In genomic region chr10:44955408-44956070, GRCh38 we compare ENCODE assay signal across 24 cellular contexts. TPM values are rescaled to one million over a fixed set of nuclear protein-coding genes. Genes with fewer than 3 reads are reported as not detected.
DNase-seq lines count a peak whose midpoint lies in the region; ATAC-seq and TF ChIP-seq lines count a peak whose summit lies in the region.
"Had no signal": no experiment of that assay in that cellular context is flagged by ENCODE, and none has a peak within 500 bp of the region (broad histone marks: within the 10 kb centered on the region; RNA-seq: fewer than 3 reads in every experiment).

No MANE protein-coding gene starts in this region.

- peak overlapping the region; percentile 20 for H3K27ac Mint-ChIP-seq in Caco-2 (ENCODE audit: unreplicated experiment)
- H3K27ac Mint-ChIP-seq in central memory CD8-positive, alpha-beta T cell (ENCODE audit: low read depth): peak overlapping the region; percentile 45
- H3K27ac Mint-ChIP-seq in activated T-helper 2 cell treated with anti-CD3 and anti-CD28 coated beads, Interferon-gamma antibody, Interleukin-2, Interleukin-4, amounts not matched to agents 10 μg/mL and 5 μg/mL and 100 μg/mL, durations not matched to agents 14 hours and 24 hours and 36 hours: no peak overlapping the region
- H3K27ac Mint-ChIP-seq: WTC11 had no signal

- no peaks in the 10 kb centered on the region for H3K27me3 Mint-ChIP-seq in Caco-2 (ENCODE audit: insufficient read depth, unreplicated experiment)
- no peaks in the 10 kb centered on the region for H3K27me3 Mint-ChIP-seq in central memory CD8-positive, alpha-beta T cell
- H3K27me3 Mint-ChIP-seq in activated T-helper 2 cell treated with anti-CD3 and anti-CD28 coated beads, Interferon-gamma antibody, Interleukin-2, Interleukin-4, amounts not matched to agents 10 μg/mL and 5 μg/mL and 100 μg/mL, durations not matched to agents 14 hours and 24 hours and 36 hours (ENCODE audit: low read depth): no peaks in the 10 kb centered on the region

- POLR2A ChIA-PET in Caco-2 (lab: Charles Lee): no interaction called here

- H3K27ac ChIP-seq in right atrium auricular region (peak overlapping the region; percentile 94 to 96), spleen (no peak overlapping the region), SJCRH30 (no peak overlapping the region)

- H3K4me1 ChIP-seq in Caco-2 (peaks cover 51% of the 10 kb centered on the region), right atrium auricular region (peaks cover 0 to 61% of the 10 kb centered on the region in 2 donors), spleen (peaks cover 14 to 41% (median 22%) of the 10 kb centered on the region in 6 donors), SJCRH30 (peaks cover 6% of the 10 kb centered on the region; the same call in 1 of the 2 replicates)

- CTCF ChIA-PET in Caco-2 (lab: Charles Lee): no interaction called here

- no peak for DNase-seq in Caco-2
- no peak for DNase-seq in central memory CD8-positive, alpha-beta T cell (ENCODE audit: low spot score in 2 of 2)
- DNase-seq in right atrium auricular region (ENCODE audit: low spot score): peak; percentile 78
- peak; percentile 48 for DNase-seq in spleen
- no peak for DNase-seq in iPS-NIHi11 (ENCODE audit: low spot score)
- DNase-seq in activated T-helper 2 cell treated with anti-CD3 and anti-CD28 coated beads, Interferon-gamma antibody, Interleukin-2, Interleukin-4, amounts not matched to agents 10 μg/mL and 5 μg/mL and 100 μg/mL, durations not matched to agents 14 hours and 24 hours and 36 hours (ENCODE audit: low spot score): no peak
- DNase-seq in SJCRH30: no peak
- no peak for DNase-seq in hippocampal formation (lab: John Stamatoyannopoulos, UW)
- DNase-seq: activated gamma-delta T cell, anterior cingulate cortex, Calu3, dermis blood vessel endothelial cell, mesendoderm, MG63, NCI-H187, NCI-H510A treated with DMSO at 0.1 percent for 48 hours, retina, SIG-M5, T-helper 2 cell had no signal

- H3K36me3 ChIP-seq in Caco-2 (ENCODE audit: control insufficient read depth, insufficient read depth, low read length) (0 out of 2 replicates have a peak, but pooled peaks cover 2% of the 10 kb centered on the region), right atrium auricular region (no peaks in the 10 kb centered on the region), spleen (peaks cover 0 to 32% (median 3%) of the 10 kb centered on the region in 6 donors), SJCRH30 (no peaks in the 10 kb centered on the region)
- H3K36me3 ChIP-seq: MG63 had no signal

- no peaks in the 10 kb centered on the region for H3K9me3 Mint-ChIP-seq in Caco-2 (ENCODE audit: unreplicated experiment)
- H3K9me3 Mint-ChIP-seq in central memory CD8-positive, alpha-beta T cell: no peaks in the 10 kb centered on the region
- H3K9me3 Mint-ChIP-seq in activated T-helper 2 cell treated with anti-CD3 and anti-CD28 coated beads, Interferon-gamma antibody, Interleukin-2, Interleukin-4, amounts not matched to agents 10 μg/mL and 5 μg/mL and 100 μg/mL, durations not matched to agents 14 hours and 24 hours and 36 hours: no peaks in the 10 kb centered on the region

- no peaks in the 10 kb centered on the region for H3K27me3 ChIP-seq in Caco-2 (replicated peaks; ENCODE audit: control insufficient read depth, insufficient read depth, low read length)
- H3K27me3 ChIP-seq in right atrium auricular region: no peaks in the 10 kb centered on the region
- H3K27me3 ChIP-seq in spleen (replicated peaks in 1 of 7): no peaks in the 10 kb centered on the region
- H3K27me3 ChIP-seq in SJCRH30: no peaks in the 10 kb centered on the region
- H3K27me3 ChIP-seq: MG63 had no signal

- 86 to 96% (median 93%) methylated on average over 8 of the region's 8 CpGs for WGBS in spleen, 5 donors

- no peak overlapping the region for H3K4me3 ChIP-seq in Caco-2 (ENCODE audit: low read depth, low read length)
- no peak overlapping the region for H3K4me3 ChIP-seq in right atrium auricular region
- no peak overlapping the region for H3K4me3 ChIP-seq in spleen
- H3K4me3 ChIP-seq in SJCRH30: no peak overlapping the region
- H3K4me3 ChIP-seq: GM12878, MG63 had no signal

- H3K4me1 Mint-ChIP-seq in Caco-2 (ENCODE audit: low read depth, unreplicated experiment): peaks cover 30% of the 10 kb centered on the region
- H3K4me1 Mint-ChIP-seq in central memory CD8-positive, alpha-beta T cell: peaks cover 35% of the 10 kb centered on the region
- peaks cover 10% of the 10 kb centered on the region for H3K4me1 Mint-ChIP-seq in activated T-helper 2 cell treated with anti-CD3 and anti-CD28 coated beads, Interferon-gamma antibody, Interleukin-2, Interleukin-4, amounts not matched to agents 10 μg/mL and 5 μg/mL and 100 μg/mL, durations not matched to agents 14 hours and 24 hours and 36 hours (ENCODE audit: low read depth)

- no peak for ATAC-seq in central memory CD8-positive, alpha-beta T cell (replicated peaks; ENCODE audit: extremely low read depth, poor library complexity, severe bottlenecking)
- ATAC-seq: GM12878, WTC11 had no signal

- H3K4me3 Mint-ChIP-seq in Caco-2 (ENCODE audit: unreplicated experiment): no peak overlapping the region
- no peak overlapping the region for H3K4me3 Mint-ChIP-seq in central memory CD8-positive, alpha-beta T cell
- H3K4me3 Mint-ChIP-seq in activated T-helper 2 cell treated with anti-CD3 and anti-CD28 coated beads, Interferon-gamma antibody, Interleukin-2, Interleukin-4, amounts not matched to agents 10 μg/mL and 5 μg/mL and 100 μg/mL, durations not matched to agents 14 hours and 24 hours and 36 hours (ENCODE audit: low read depth): no peak overlapping the region
- H3K4me3 Mint-ChIP-seq: WTC11 had no signal

- H3K36me3 Mint-ChIP-seq in Caco-2 (ENCODE audit: insufficient read depth, unreplicated experiment): peaks cover 17% of the 10 kb centered on the region
- peaks cover 2% of the 10 kb centered on the region for H3K36me3 Mint-ChIP-seq in central memory CD8-positive, alpha-beta T cell (ENCODE audit: insufficient read depth)
- peaks cover 10% of the 10 kb centered on the region for H3K36me3 Mint-ChIP-seq in activated T-helper 2 cell treated with anti-CD3 and anti-CD28 coated beads, Interferon-gamma antibody, Interleukin-2, Interleukin-4, amounts not matched to agents 10 μg/mL and 5 μg/mL and 100 μg/mL, durations not matched to agents 14 hours and 24 hours and 36 hours (ENCODE audit: low read depth)

- no TSS peak for BruUV-seq in Caco-2 (replicated peaks; lab: Mats Ljungman, UMichigan)

- H3K9me3 ChIP-seq in Caco-2: no peaks in the 10 kb centered on the region
- no peaks in the 10 kb centered on the region for H3K9me3 ChIP-seq in right atrium auricular region
- peaks cover 0 to 4% (median 0%) of the 10 kb centered on the region in 8 donors for H3K9me3 ChIP-seq in spleen
- no peaks in the 10 kb centered on the region for H3K9me3 ChIP-seq in SJCRH30 (replicated peaks)
- H3K9me3 ChIP-seq: MG63 had no signal

- TF ChIP-seq POLR2A in spleen (IDR thresholded peaks at IDR 0.05): no peak

- TF ChIP-seq CTCF in Caco-2 (IDR thresholded peaks at IDR 0.05; ENCODE audit: insufficient read depth in 1 of 2, low read depth in 1 of 2, low read length in 1 of 2, severe bottlenecking in 1 of 2, unreplicated experiment in 1 of 2) (no peak), right atrium auricular region (IDR thresholded peaks at IDR 0.05) (no peak), spleen (IDR thresholded peaks at IDR 0.05 in 8 of 11, conservative IDR thresholded peaks at IDR 0.05 in 3 of 11) (no peak)

- intact Hi-C loops in Caco-2 (cut with micrococcal nuclease; ENCODE audit: unreplicated experiment): no loop called here
- intact Hi-C loops in spleen (cut with DNase I; ENCODE audit: low total_unique reads): no loop called here
- intact Hi-C loops in activated T-helper 2 cell treated with anti-CD3 and anti-CD28 coated beads, Interferon-gamma antibody, Interleukin-2, Interleukin-4, amounts not matched to agents 10 μg/mL and 5 μg/mL and 100 μg/mL, durations not matched to agents 14 hours and 24 hours and 36 hours (cut with micrococcal nuclease): no loop called here

RNA-seq across cellular contexts. Expression of gene RASSF4, which starts 4.1 kb away (rescaled TPM):
- total RNA-seq in Caco-2 (2022) (40.8 and 55.6 TPM in 2 replicates), right atrium auricular region (10 to 100 TPM; 43.3 to 43.4 TPM), spleen (10 to 100 TPM; 70.8 to 96.2 (median 73.7) TPM)
- 10 to 100 TPM; 36.7 to 61.0 (median 38.2) TPM for polyA plus RNA-seq in spleen
- 0.66 and 1.7 TPM in 2 replicates for total RNA-seq in activated T-helper 2 cell treated with anti-CD3 and anti-CD28 coated beads, Interferon-gamma antibody, Interleukin-2, Interleukin-4, amounts not matched to agents 10 μg/mL and 5 μg/mL and 100 μg/mL, durations not matched to agents 14 hours and 24 hours and 36 hours
- total RNA-seq in SJCRH30 (2014; rRNA removed; shearing (Covaris generic)): 18.9 and 22.0 TPM in 2 replicates

RNA-seq across cellular contexts. Expression of gene DEPP1, which starts 23.1 kb away (rescaled TPM):
- total RNA-seq in Caco-2 (2022) (7.0 and 13.6 TPM in 2 replicates), right atrium auricular region (100 to 1,000 TPM in 1 of 2 donors, 10 to 100 TPM in 1; 68.8 to 143 TPM), spleen (10 to 100 TPM in 6 of 7 donors, 1 to 10 TPM in 1; 9.5 to 90.1 (median 21.1) TPM)
- 10 to 100 TPM; 13.3 to 36.5 (median 15.7) TPM for polyA plus RNA-seq in spleen
- total RNA-seq in activated T-helper 2 cell treated with anti-CD3 and anti-CD28 coated beads, Interferon-gamma antibody, Interleukin-2, Interleukin-4, amounts not matched to agents 10 μg/mL and 5 μg/mL and 100 μg/mL, durations not matched to agents 14 hours and 24 hours and 36 hours: 0.64 and 1.5 TPM in 2 replicates
- total RNA-seq in SJCRH30 (2014; rRNA removed; shearing (Covaris generic)): 0.24 and 0.25 TPM in 2 replicates

RNA-seq across cellular contexts. Expression of gene TMEM72, which starts 44.4 kb away (rescaled TPM):
- total RNA-seq in Caco-2 (2022) (not detected in 2 replicates), right atrium auricular region (under 1 TPM in 1 of 2 donors, not detected in 1; 0.15 TPM), spleen (not detected)
- polyA plus RNA-seq in spleen: under 1 TPM in 1 of 3 donors, not detected in 2; 0.04 TPM
- total RNA-seq in activated T-helper 2 cell treated with anti-CD3 and anti-CD28 coated beads, Interferon-gamma antibody, Interleukin-2, Interleukin-4, amounts not matched to agents 10 μg/mL and 5 μg/mL and 100 μg/mL, durations not matched to agents 14 hours and 24 hours and 36 hours: not detected in 2 replicates
- 0.02 TPM in 1 of 2 replicates, not detected in the other for total RNA-seq in SJCRH30 (2014; rRNA removed; shearing (Covaris generic))
- total RNA-seq: activated CD8-positive, alpha-beta memory T cell treated with anti-CD3 and anti-CD28 coated beads for 36 hours; Calu3; dermis blood vessel endothelial cell; epithelial cell of proximal tubule; GM12878; subcutaneous adipose tissue; WTC11 had no signal

RNA-seq across cellular contexts. Expression of gene ZNF22, which starts 45.2 kb away (rescaled TPM):
- total RNA-seq in Caco-2 (2022) (46.5 and 60.8 TPM in 2 replicates), right atrium auricular region (10 to 100 TPM; 19.3 to 20.5 TPM), spleen (10 to 100 TPM; 22.7 to 28.3 (median 25.8) TPM)
- 10 to 100 TPM; 25.9 to 33.6 (median 31.5) TPM for polyA plus RNA-seq in spleen
- 24.6 and 25.6 TPM in 2 replicates for total RNA-seq in activated T-helper 2 cell treated with anti-CD3 and anti-CD28 coated beads, Interferon-gamma antibody, Interleukin-2, Interleukin-4, amounts not matched to agents 10 μg/mL and 5 μg/mL and 100 μg/mL, durations not matched to agents 14 hours and 24 hours and 36 hours
- 37.9 and 39.0 TPM in 2 replicates for total RNA-seq in SJCRH30 (2014; rRNA removed; shearing (Covaris generic))

Comparison
In these comparisons a context has a peak if more than half of its experiments do, and no peak if none do; other contexts are left out.
1. DNase-seq: peak in right atrium auricular region (single experiment) and spleen (single experiment); none in Caco-2 (0 of 2), central memory CD8-positive, alpha-beta T cell (0 of 2), iPS-NIHi11 (single experiment), activated T-helper 2 cell treated with anti-CD3 and anti-CD28 coated beads, Interferon-gamma antibody, Interleukin-2, Interleukin-4, amounts not matched to agents 10 μg/mL and 5 μg/mL and 100 μg/mL, durations not matched to agents 14 hours and 24 hours and 36 hours (single experiment), SJCRH30 (0 of 2) and hippocampal formation (0 of 2).
2. H3K27ac ChIP-seq: peak in right atrium auricular region (2 of 2); none in spleen (0 of 8) and SJCRH30 (single experiment).